ENCODE assay signal across 13 cellular contexts in genomic region chr2:131514408-131515166, GRCh38. TPM values are rescaled to one million over a fixed set of nuclear protein-coding genes. Genes with fewer than 3 reads are reported as not detected.
DNase-seq lines count a peak whose midpoint lies in the region; ATAC-seq, FAIRE-seq and TF ChIP-seq lines count a peak whose summit lies in the region.
"Not testable (repeated sequence)": the region's sequence is repeated elsewhere in the genome, so short reads cannot be mapped to it uniquely, and the experiment has no call there.
"Had no signal": no experiment of that assay in that cellular context is flagged by ENCODE, and none has a peak within 500 bp of the region (broad histone marks: within the 10 kb centered on the region; RNA-seq: fewer than 3 reads in every experiment).

No MANE protein-coding gene starts in this region.

- H3K27me3 ChIP-seq in OCI-LY1 (ENCODE audit: insufficient read depth, low read length); bronchial epithelial cell (ENCODE audit: control insufficient read depth, insufficient read depth, low read length): not testable (repeated sequence)

- H3K9me3 ChIP-seq in OCI-LY1 (ENCODE audit: low read length), result not testable (repeated sequence)

- H3K4me1 ChIP-seq in OCI-LY1 (ENCODE audit: insufficient read depth, low read length, severe bottlenecking), result not testable (repeated sequence)

- peaks cover 40% of the 10 kb centered on the region for H3K36me3 ChIP-seq in OCI-LY1 (ENCODE audit: insufficient read depth, low read length)
- H3K36me3 ChIP-seq in bronchial epithelial cell (ENCODE audit: control insufficient read depth, insufficient read depth, low read length), result not testable (repeated sequence)

- H3K9ac ChIP-seq in OCI-LY1 (ENCODE audit: low read length), result not testable (repeated sequence)

- H3K9me2 ChIP-seq in OCI-LY1 (ENCODE audit: low read depth, low read length), result not testable (repeated sequence)

- not testable (repeated sequence) for H4K20me1 ChIP-seq in OCI-LY1 (ENCODE audit: insufficient read depth, low read length)

- not testable (repeated sequence) for H3F3A ChIP-seq in OCI-LY1 (ENCODE audit: insufficient read depth, low read length)

- peak; percentile 13 for FAIRE-seq in bronchial epithelial cell (lab: Jason Lieb, UNC)

- not testable (repeated sequence) for TF ChIP-seq CTCF in OCI-LY1 (IDR thresholded peaks at IDR 0.05; ENCODE audit: low read length); bronchial epithelial cell (IDR thresholded peaks at IDR 0.05; ENCODE audit: insufficient read depth, low read length, severe bottlenecking)

- DNase-seq in bronchial epithelial cell (ENCODE audit: low read depth), result not testable (repeated sequence)

- not testable (repeated sequence) for H3K4me2 ChIP-seq in OCI-LY1 (ENCODE audit: low read length)

- not testable (repeated sequence) for H3K4me3 ChIP-seq in OCI-LY1 (ENCODE audit: low read depth, low read length, poor library complexity, severe bottlenecking); bronchial epithelial cell (ENCODE audit: low read depth, low read length)

- not testable (repeated sequence) for H2AFZ ChIP-seq in OCI-LY1 (ENCODE audit: low read length)

- peak; percentile 82 for ATAC-seq in GM18517 (IDR thresholded peaks at IDR 0.05; ENCODE audit: unreplicated experiment)
- peak; percentile 70 for ATAC-seq in GM19395 (IDR thresholded peaks at IDR 0.05; ENCODE audit: unreplicated experiment)
- peak; percentile 66 for ATAC-seq in GM21717 (IDR thresholded peaks at IDR 0.05; ENCODE audit: unreplicated experiment)
- peak; percentile 81 for ATAC-seq in HG02938 (IDR thresholded peaks at IDR 0.05; ENCODE audit: unreplicated experiment)
- ATAC-seq in HG03342 (IDR thresholded peaks at IDR 0.05; ENCODE audit: unreplicated experiment), result peak; percentile 83

- peak overlapping the region; percentile 40 for H3K27ac ChIP-seq in OCI-LY1 (ENCODE audit: low read depth, low read length, poor library complexity, severe bottlenecking)

- H3K79me2 ChIP-seq in OCI-LY1 (ENCODE audit: insufficient read depth, low read length), result not testable (repeated sequence)

RNA-seq across cellular contexts. Expression of gene CCDC74A, which starts 13.1 kb away (rescaled TPM):
- 2.9 and 3.2 TPM in 2 replicates for total RNA-seq in bronchial epithelial cell

RNA-seq across cellular contexts. Expression of gene MZT2A, which starts 22.4 kb away (rescaled TPM):
- 171 and 207 TPM in 2 replicates for total RNA-seq in bronchial epithelial cell

RNA-seq across cellular contexts. Expression of gene TUBA3D, which starts 38.7 kb away (rescaled TPM):
- not detected in 2 replicates for total RNA-seq in bronchial epithelial cell
- total RNA-seq: colonic mucosa, endothelial cell of umbilical vein, mesenteric fat pad, neural crest cell, psoas muscle, smooth muscle cell had no signal
